8 cellular contexts compared by ENCODE assay signal in the genomic region with DNA sequence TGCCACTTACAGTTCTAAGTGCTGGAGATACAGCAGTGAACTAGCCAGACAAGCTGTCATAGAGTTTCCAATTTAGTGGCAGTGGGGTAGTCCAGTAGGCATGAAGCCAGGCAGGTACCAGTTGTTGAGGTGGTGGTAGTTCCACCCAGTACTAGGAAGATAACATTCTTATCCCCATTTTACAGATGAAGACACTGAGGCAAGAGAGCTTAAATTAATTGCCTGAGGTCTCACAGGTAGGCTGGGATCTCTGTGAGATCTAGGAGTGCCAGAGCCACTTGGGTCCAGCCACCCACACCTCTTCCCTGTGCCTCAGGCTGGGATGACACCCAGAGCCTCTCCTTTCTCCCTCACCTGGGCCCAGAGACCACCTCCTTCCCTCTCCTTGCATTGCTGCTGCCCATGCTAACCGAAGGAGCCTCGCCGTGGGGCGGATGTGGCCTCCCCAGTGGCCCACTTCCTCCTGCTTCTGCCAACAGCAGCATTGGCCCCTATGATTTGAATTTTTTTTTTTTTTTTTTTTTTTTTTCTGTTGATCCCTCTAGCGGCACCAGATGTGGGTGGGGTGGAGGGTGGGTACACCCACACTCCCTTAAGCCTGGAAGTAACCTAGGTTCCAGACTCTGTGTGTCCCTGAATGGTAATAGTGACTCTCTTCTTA.
A peak's percentile ranks its signal among the peaks of the same experiment; 100 is the strongest.
DNase-seq lines count a peak whose midpoint lies in the region; TF ChIP-seq lines count a peak whose summit lies in the region.

No MANE protein-coding gene starts in this region.

- H3K4me3 Mint-ChIP-seq in activated naive CD4-positive, alpha-beta T cell treated with anti-CD3 and anti-CD28 coated beads, Interleukin-2, amount 50 U/mL, for 24 hours, result peak overlapping the region; percentile 72

- H3K9ac ChIP-seq in mammary epithelial cell (ENCODE audit: insufficient read depth, low read length), result no peak overlapping the region

- peaks cover 3% of the 10 kb centered on the region for H3K36me3 Mint-ChIP-seq in activated naive CD4-positive, alpha-beta T cell treated with anti-CD3 and anti-CD28 coated beads, Interleukin-2, amount 50 U/mL, for 24 hours

- no peak overlapping the region for H3K4me3 ChIP-seq in mammary epithelial cell (replicated peaks in 1 of 3; ENCODE audit: insufficient read depth in 1 of 3, low read depth in 2 of 3, low read length in 3 of 3)

- no TSS peak for BruUV-seq in mammary epithelial cell (replicated peaks; lab: Mats Ljungman, UMichigan)

- no peak overlapping the region for H3K27ac ChIP-seq in mammary epithelial cell (ENCODE audit: insufficient read depth, low read depth, low read length)

- no peaks in the 10 kb centered on the region for H3K4me1 ChIP-seq in mammary epithelial cell (ENCODE audit: insufficient read depth, low read length)

- TF ChIP-seq CTCF in mammary epithelial cell (conservative IDR thresholded peaks at IDR 0.05 in 1 of 2, IDR thresholded peaks at IDR 0.05 in 1 of 2; ENCODE audit: extremely low read depth in 1 of 2, insufficient read depth in 1 of 2, low read depth in 1 of 2, low read length in 2 of 2), result no peak

- peak overlapping the region; percentile 97 for H3K27ac Mint-ChIP-seq in activated naive CD4-positive, alpha-beta T cell treated with anti-CD3 and anti-CD28 coated beads, Interleukin-2, amount 50 U/mL, for 24 hours

- no peaks in the 10 kb centered on the region for H3K36me3 ChIP-seq in mammary epithelial cell (ENCODE audit: insufficient read depth, low read length)

- no peak overlapping the region for H2AFZ ChIP-seq in mammary epithelial cell (ENCODE audit: low read depth, low read length)

- in situ Hi-C loops in mammary epithelial cell (cut with MboI; ENCODE audit: low sequenced_read_pairs in 2 of 2), result no loop called here

- H4K20me1 ChIP-seq in mammary epithelial cell (ENCODE audit: insufficient read depth, low read length), result no peaks in the 10 kb centered on the region

- H3K27me3 Mint-ChIP-seq in activated naive CD4-positive, alpha-beta T cell treated with anti-CD3 and anti-CD28 coated beads, Interleukin-2, amount 50 U/mL, for 24 hours, result no peaks in the 10 kb centered on the region

- no peaks in the 10 kb centered on the region for H3K9me3 Mint-ChIP-seq in activated naive CD4-positive, alpha-beta T cell treated with anti-CD3 and anti-CD28 coated beads, Interleukin-2, amount 50 U/mL, for 24 hours

- WGBS in mammary epithelial cell (ENCODE audit: low coverage, missing lambda C conversion rate), result no CpG with 5 or more reads among the region's 5 CpGs

- CTCF ChIA-PET in mammary epithelial cell (lab: Charles Lee; ENCODE audit: low non-redundant PET), result no interaction called here

- DNase-seq in GM19238 (ENCODE audit: insufficient read length, low spot score) (peak; percentile 34), T-helper 1 cell (peak; percentile 19 to 88 (median 50)), middle frontal gyrus (ENCODE audit: extremely low spot score, low spot score) (no peak), occipital lobe (lab: John Stamatoyannopoulos, UW) (no peak), mammary epithelial cell (no peak), NCI-H1417 (lab: John Stamatoyannopoulos, UW) (no peak)
- DNase-seq in stimulated activated CD8-positive, alpha-beta memory T cell treated with anti-CD3 and anti-CD28 coated beads, Interleukin-12 subunit alpha, Interleukin-12 subunit beta, amount 100 ng/mL, for 1 hour (ENCODE audit: low read depth), result peak; percentile 50

- no peaks in the 10 kb centered on the region for H3K27me3 ChIP-seq in mammary epithelial cell (ENCODE audit: insufficient read depth, low read length)

- intact Hi-C loops in mammary epithelial cell (cut with micrococcal nuclease), result no loop called here

- dilution Hi-C loops in mammary epithelial cell (cut with HindIII; ENCODE audit: low sequenced_read_pairs), result no loop called here

- H3K4me1 Mint-ChIP-seq in activated naive CD4-positive, alpha-beta T cell treated with anti-CD3 and anti-CD28 coated beads, Interleukin-2, amount 50 U/mL, for 24 hours, result peaks cover 95% of the 10 kb centered on the region

- H3K4me2 ChIP-seq in mammary epithelial cell (ENCODE audit: insufficient read depth, low read depth, low read length), result no peak overlapping the region

- no peaks in the 10 kb centered on the region for H3K79me2 ChIP-seq in mammary epithelial cell (ENCODE audit: insufficient read depth, low read length)

- no peaks in the 10 kb centered on the region for H3K9me3 ChIP-seq in mammary epithelial cell (replicated peaks; ENCODE audit: insufficient read depth, low read length)

Comparison
In these comparisons a context has a peak if more than half of its experiments do, and no peak if none do; other contexts are left out.
1. DNase-seq: peak in GM19238 (single experiment), T-helper 1 cell (5 of 5) and stimulated activated CD8-positive, alpha-beta memory T cell treated with anti-CD3 and anti-CD28 coated beads, Interleukin-12 subunit alpha, Interleukin-12 subunit beta, amount 100 ng/mL, for 1 hour (single experiment); none in middle frontal gyrus (single experiment), occipital lobe (single experiment), mammary epithelial cell (single experiment) and NCI-H1417 (0 of 3).